In the genomic region with DNA sequence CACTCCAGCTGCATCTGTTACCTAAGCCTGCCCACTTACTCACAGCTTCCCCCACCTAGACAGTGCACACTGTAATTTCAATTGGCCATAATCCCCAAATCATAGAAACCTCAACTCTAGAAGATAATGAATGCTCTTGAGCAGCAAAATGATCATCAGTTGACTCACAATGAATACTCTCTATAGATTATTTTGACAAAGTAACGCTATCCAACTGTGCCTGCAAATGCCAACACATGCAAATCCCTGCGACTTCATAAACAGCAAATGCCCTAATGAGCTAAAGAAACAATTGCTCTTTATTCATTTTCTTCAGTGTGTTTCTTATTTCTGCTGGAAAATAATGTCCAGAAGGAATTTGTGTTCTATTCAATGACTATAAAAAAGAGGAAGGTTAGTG, we compare ENCODE assay signal across 25 cellular contexts.
"Had no signal": no experiment of that assay in that cellular context is flagged by ENCODE, and none has a peak within 500 bp of the region (broad histone marks: within the 10 kb centered on the region; RNA-seq: fewer than 3 reads in every experiment).

No MANE protein-coding gene starts in this region.

- DNase-seq: activated CD4-positive, alpha-beta memory T cell treated with anti-CD3 and anti-CD28 coated beads for 36 hours; activated CD4-positive, alpha-beta T cell treated with anti-CD3 and anti-CD28 coated beads, Interleukin-2, amount 10 ng/mL, durations not matched to agents 24 days and 14 days; activated CD4-positive, CD25-positive, alpha-beta regulatory T cell treated with anti-CD3 and anti-CD28 coated beads, Interleukin-2, amount 50 U/mL, for 72 hours; activated CD8-positive, alpha-beta memory T cell treated with anti-CD3 and anti-CD28 coated beads, Interleukin-2, amount 50 U/mL, for 48 hours; activated gamma-delta T cell treated with Interleukin-2 at 50 U/mL for 16 hours; activated naive CD4-positive, alpha-beta T cell treated with anti-CD3 and anti-CD28 coated beads, Interleukin-2, amount 50 U/mL, for 16 hours; activated T-cell treated with anti-CD3 and anti-CD28 coated beads, Interleukin-2, amount 50 U/mL, for 4 hours; amniotic stem cell; central memory CD4-positive, alpha-beta T cell; foreskin keratinocyte; heart right ventricle; natural killer cell; occipital lobe; right cardiac atrium; spleen; stimulated activated naive CD4-positive, alpha-beta T cell; T1000; tibial artery had no signal

- ATAC-seq: activated T-cell treated with anti-CD3 and anti-CD28 coated beads, Interleukin-2, amount 50 U/mL, for 4 hours; activated T-helper 17 cell treated with anti-CD3 and anti-CD28 coated beads, Interleukin-2, amount 50 U/mL, for 72 hours; foreskin keratinocyte; heart right ventricle; natural killer cell; right cardiac atrium had no signal

- H3K4me2 ChIP-seq: neural progenitor cell had no signal

- H3K4me3 Mint-ChIP-seq: activated CD4-positive, alpha-beta memory T cell treated with anti-CD3 and anti-CD28 coated beads for 36 hours; activated CD4-positive, alpha-beta T cell treated with anti-CD3 and anti-CD28 coated beads, Interleukin-2, amount 10 ng/mL, durations not matched to agents 24 days and 14 days; activated T-cell treated with anti-CD3 and anti-CD28 coated beads, Interleukin-2, amount 50 U/mL, for 4 hours; activated T-helper 17 cell treated with anti-CD3 and anti-CD28 coated beads, Interleukin-2, amount 50 U/mL, for 72 hours; dendritic cell treated with granulocyte-macrophage colony-stimulating factor and Interleukin-4, amounts not matched to agents 40 ng/mL and 50 ng/mL, for 4 days; memory B cell; natural killer cell; neural progenitor cell had no signal

- H3K27ac ChIP-seq: breast epithelium, esophagus muscularis mucosa, foreskin keratinocyte, heart right ventricle, neural progenitor cell, spleen, suprapubic skin, tibial artery had no signal

- H3K27me3 Mint-ChIP-seq: activated CD4-positive, alpha-beta memory T cell treated with anti-CD3 and anti-CD28 coated beads for 36 hours; activated CD4-positive, alpha-beta T cell treated with anti-CD3 and anti-CD28 coated beads, Interleukin-2, amount 10 ng/mL, durations not matched to agents 24 days and 14 days; activated T-helper 17 cell treated with anti-CD3 and anti-CD28 coated beads, Interleukin-2, amount 50 U/mL, for 72 hours; dendritic cell treated with granulocyte-macrophage colony-stimulating factor and Interleukin-4, amounts not matched to agents 40 ng/mL and 50 ng/mL, for 4 days; memory B cell had no signal

- H3K36me3 ChIP-seq: breast epithelium, esophagus muscularis mucosa, heart right ventricle, spleen, suprapubic skin, tibial artery had no signal

- H3K9ac ChIP-seq: neural progenitor cell had no signal

- H3K9me3 Mint-ChIP-seq: activated CD4-positive, alpha-beta T cell treated with anti-CD3 and anti-CD28 coated beads, Interleukin-2, amount 10 ng/mL, durations not matched to agents 24 days and 14 days; activated T-cell treated with anti-CD3 and anti-CD28 coated beads, Interleukin-2, amount 50 U/mL, for 4 hours; activated T-helper 17 cell treated with anti-CD3 and anti-CD28 coated beads, Interleukin-2, amount 50 U/mL, for 72 hours; dendritic cell treated with granulocyte-macrophage colony-stimulating factor and Interleukin-4, amounts not matched to agents 40 ng/mL and 50 ng/mL, for 4 days; memory B cell; neural progenitor cell had no signal

- H3K4me3 ChIP-seq: breast epithelium, esophagus muscularis mucosa, heart right ventricle, neural progenitor cell, spleen, suprapubic skin, tibial artery had no signal

- H3K27ac Mint-ChIP-seq: activated CD4-positive, alpha-beta memory T cell treated with anti-CD3 and anti-CD28 coated beads for 36 hours; activated CD4-positive, alpha-beta T cell treated with anti-CD3 and anti-CD28 coated beads, Interleukin-2, amount 10 ng/mL, durations not matched to agents 24 days and 14 days; activated T-helper 17 cell treated with anti-CD3 and anti-CD28 coated beads, Interleukin-2, amount 50 U/mL, for 72 hours; dendritic cell treated with granulocyte-macrophage colony-stimulating factor and Interleukin-4, amounts not matched to agents 40 ng/mL and 50 ng/mL, for 4 days; memory B cell; natural killer cell had no signal

- H3K4me1 Mint-ChIP-seq: activated CD4-positive, alpha-beta T cell treated with anti-CD3 and anti-CD28 coated beads, Interleukin-2, amount 10 ng/mL, durations not matched to agents 24 days and 14 days; activated T-helper 17 cell treated with anti-CD3 and anti-CD28 coated beads, Interleukin-2, amount 50 U/mL, for 72 hours; memory B cell; natural killer cell had no signal

- H3K27me3 ChIP-seq: breast epithelium, esophagus muscularis mucosa, foreskin keratinocyte, heart right ventricle, neural progenitor cell, spleen, suprapubic skin, tibial artery had no signal

- H3K36me3 Mint-ChIP-seq: activated CD4-positive, alpha-beta memory T cell treated with anti-CD3 and anti-CD28 coated beads for 36 hours; memory B cell; natural killer cell; neural progenitor cell had no signal

- H3K9me3 ChIP-seq: breast epithelium, esophagus muscularis mucosa, heart right ventricle, spleen, suprapubic skin, tibial artery had no signal

- H3K4me1 ChIP-seq: breast epithelium, esophagus muscularis mucosa, spleen, tibial artery had no signal
